10 cellular contexts compared by ENCODE assay signal in genomic region chr10:20598590-20598989, GRCh38.
A peak's percentile ranks its signal among the peaks of the same experiment; 100 is the strongest.
DNase-seq lines count a peak whose midpoint lies in the region; TF ChIP-seq lines count a peak whose summit lies in the region.
"Had no signal": no experiment of that assay in that cellular context is flagged by ENCODE, and none has a peak within 500 bp of the region (broad histone marks: within the 10 kb centered on the region; RNA-seq: fewer than 3 reads in every experiment).

No MANE protein-coding gene starts in this region.

- DNase-seq in AG09319 (ENCODE audit: extremely low read depth, low read depth), result peak; percentile 42
- DNase-seq in RKO (ENCODE audit: low spot score), result peak; percentile 73
- peak; percentile 70 for DNase-seq in fibroblast of the aortic adventitia (ENCODE audit: low read depth)
- peak; percentile 80 for DNase-seq in non-pigmented ciliary epithelial cell (ENCODE audit: low read depth)
- no peak for DNase-seq in HuH-7 (ENCODE audit: low spot score)
- DNase-seq in NCI-H1048 (lab: John Stamatoyannopoulos, UW), result no peak
- DNase-seq in activated naive CD4-positive, alpha-beta T cell treated with Interleukin-2 at 50 U/mL for 16 hours, result no peak
- DNase-seq in activated CD4-positive, alpha-beta T cell treated with anti-CD3 and anti-CD28 coated beads for 4 hours, result no peak
- DNase-seq: CD8-positive, alpha-beta T cell; T-helper 17 cell had no signal

- H3K4me3 ChIP-seq in fibroblast of the aortic adventitia (ENCODE audit: low read depth, low read length), result no peak overlapping the region

- TF ChIP-seq CTCF in AG09319 (IDR thresholded peaks at IDR 0.05; ENCODE audit: low read depth, low read length), result no peak
- no peak for TF ChIP-seq CTCF in fibroblast of the aortic adventitia (IDR thresholded peaks at IDR 0.05; ENCODE audit: insufficient read depth, low read length)

Comparison
In these comparisons a context has a peak if more than half of its experiments do, and no peak if none do; other contexts are left out.
1. DNase-seq: peak in AG09319 (single experiment), RKO (single experiment), fibroblast of the aortic adventitia (single experiment) and non-pigmented ciliary epithelial cell (single experiment); none in HuH-7 (single experiment), NCI-H1048 (single experiment), activated naive CD4-positive, alpha-beta T cell treated with Interleukin-2 at 50 U/mL for 16 hours (single experiment) and activated CD4-positive, alpha-beta T cell treated with anti-CD3 and anti-CD28 coated beads for 4 hours (0 of 2).